In genomic region chr9:136610426-136610825, GRCh38 we compare ENCODE assay signal across 18 cellular contexts. TPM values are rescaled to one million over a fixed set of nuclear protein-coding genes. Genes with fewer than 3 reads are reported as not detected.
A peak's percentile ranks its signal among the peaks of the same experiment; 100 is the strongest.
DNase-seq lines count a peak whose midpoint lies in the region; ATAC-seq, FAIRE-seq and TF ChIP-seq lines count a peak whose summit lies in the region.
"Had no signal": no experiment of that assay in that cellular context is flagged by ENCODE, and none has a peak within 500 bp of the region (broad histone marks: within the 10 kb centered on the region; RNA-seq: fewer than 3 reads in every experiment).

No MANE protein-coding gene starts in this region.

- 83 to 84% methylated on average over 14 of the region's 14 CpGs for WGBS in pancreas, 2 donors

- H3K36me3 ChIP-seq in BLaER1 treated with 17β-estradiol and CSF1 and Interleukin-3, amounts not matched to agents 10 nM and 100 nM: no peaks in the 10 kb centered on the region
- H3K36me3 ChIP-seq in neural progenitor cell (no peaks in the 10 kb centered on the region), pancreas (no peaks in the 10 kb centered on the region), kidney (ENCODE audit: control insufficient read depth in 1 of 2, insufficient read depth in 2 of 2, low read length in 2 of 2) (no peaks in the 10 kb centered on the region)
- H3K36me3 ChIP-seq: HAP-1, Peyer's patch had no signal

- intact Hi-C loops in left colon (cut with DNase I, micrococcal nuclease): no loop called here
- intact Hi-C loops in pancreas (cut with DNase I): no loop called here
- intact Hi-C loops in kidney (cut with DNase I): no loop called here

- H3K9me3 Mint-ChIP-seq in neural progenitor cell: no peaks in the 10 kb centered on the region

- H3K4me1 ChIP-seq in BLaER1 treated with 17β-estradiol and CSF1 and Interleukin-3, amounts not matched to agents 10 nM and 100 nM: peaks cover 31 to 64% (median 53%) of the 10 kb centered on the region in 10 experiments
- peaks cover 30% of the 10 kb centered on the region for H3K4me1 ChIP-seq in neural progenitor cell
- peaks cover 0 to 1% (median 0%) of the 10 kb centered on the region in 3 donors for H3K4me1 ChIP-seq in pancreas
- H3K4me1 ChIP-seq in kidney (ENCODE audit: control insufficient read depth in 1 of 2, insufficient read depth in 1 of 2, low read depth in 1 of 2, low read length in 2 of 2): peaks cover 0 to 2% of the 10 kb centered on the region in 2 donors
- H3K4me1 ChIP-seq: HAP-1 had no signal

- FAIRE-seq in pancreas (lab: Jason Lieb, UNC) (no peak), kidney (lab: Jason Lieb, UNC) (no peak)
- FAIRE-seq: HTR-8/SVneo had no signal

- H3K4me2 ChIP-seq in BLaER1 treated with 17β-estradiol and CSF1 and Interleukin-3, amounts not matched to agents 10 nM and 100 nM: peak overlapping the region in 6 of 11 experiments; percentile 30 to 70 (median 40); a peak in 8 of 22 replicates
- H3K4me2 ChIP-seq in neural progenitor cell: no peak overlapping the region

- H3F3A ChIP-seq in neural progenitor cell (ENCODE audit: low read depth): no peaks in the 10 kb centered on the region

- no peak overlapping the region for H3K9ac ChIP-seq in BLaER1 treated with 17β-estradiol and CSF1 and Interleukin-3, amounts not matched to agents 10 nM and 100 nM
- H3K9ac ChIP-seq in neural progenitor cell: no peak overlapping the region
- no peak overlapping the region for H3K9ac ChIP-seq in kidney (ENCODE audit: low read length in 2 of 2)

- no peak overlapping the region for H3K4me3 ChIP-seq in BLaER1 treated with 17β-estradiol and CSF1 and Interleukin-3, amounts not matched to agents 10 nM and 100 nM
- H3K4me3 ChIP-seq in neural progenitor cell (no peak overlapping the region), pancreas (no peak overlapping the region), kidney (ENCODE audit: low read length in 2 of 2) (no peak overlapping the region)
- H3K4me3 ChIP-seq: HAP-1, Peyer's patch, SK-N-MC had no signal

- peak; percentile 83 for DNase-seq in HuH-7.5 (ENCODE audit: low spot score)
- no peak for DNase-seq in left colon
- no peak for DNase-seq in neural progenitor cell (ENCODE audit: low spot score)
- DNase-seq in pancreas: no peak
- DNase-seq in GM13976 (ENCODE audit: low spot score): no peak
- no peak for DNase-seq in kidney
- DNase-seq: Caco-2, DMS153, KBM-7, NCI-H1436, NCI-H2029, Peyer's patch, Right ventricle myocardium superior had no signal

- H4K20me1 ChIP-seq in BLaER1 treated with 17β-estradiol and CSF1 and Interleukin-3, amounts not matched to agents 10 nM and 100 nM: peaks cover 0 to 10% (median 0%) of the 10 kb centered on the region in 11 experiments; a peak in 1 of 22 replicates
- no peaks in the 10 kb centered on the region for H4K20me1 ChIP-seq in neural progenitor cell (ENCODE audit: low read depth)

- H3K27ac ChIP-seq in BLaER1 treated with 17β-estradiol and CSF1 and Interleukin-3, amounts not matched to agents 10 nM and 100 nM: no peak overlapping the region
- H3K27ac ChIP-seq in neural progenitor cell (no peak overlapping the region), pancreas (no peak overlapping the region), kidney (ENCODE audit: low read depth in 2 of 2, low read length in 2 of 2) (no peak overlapping the region)
- H3K27ac ChIP-seq: Peyer's patch, SK-N-MC had no signal

- ATAC-seq in left colon: peak; percentile 30
- no peak for ATAC-seq in pancreas

- H3K27ac Mint-ChIP-seq in neural progenitor cell: peak overlapping the region; percentile 50
- H3K27ac Mint-ChIP-seq: CD14-positive monocyte had no signal

- in situ Hi-C loops in GM13976 (cut with MboI; ENCODE audit: low sequenced_read_pairs, unreplicated experiment): no loop called here

- peaks cover 39% of the 10 kb centered on the region for H3K4me1 Mint-ChIP-seq in neural progenitor cell

- TF ChIP-seq CTCF in neural progenitor cell (IDR thresholded peaks at IDR 0.05) (no peak), pancreas (IDR thresholded peaks at IDR 0.05) (no peak), GM13976 (IDR thresholded peaks at IDR 0.05; ENCODE audit: borderline replicate concordance, control extremely low read depth, extremely low read depth, insufficient read depth, missing control alignments) (no peak), kidney (IDR thresholded peaks at IDR 0.05; ENCODE audit: borderline replicate concordance, extremely low read depth, insufficient read depth) (no peak)

- peaks cover 0 to 5% (median 0%) of the 10 kb centered on the region in 11 experiments; a peak in 2 of 22 replicates for H3K27me3 ChIP-seq in BLaER1 treated with 17β-estradiol and CSF1 and Interleukin-3, amounts not matched to agents 10 nM and 100 nM
- no peaks in the 10 kb centered on the region for H3K27me3 ChIP-seq in neural progenitor cell
- no peaks in the 10 kb centered on the region for H3K27me3 ChIP-seq in pancreas
- H3K27me3 ChIP-seq: Peyer's patch had no signal

- H3K4me3 Mint-ChIP-seq in neural progenitor cell: no peak overlapping the region
- H3K4me3 Mint-ChIP-seq: CD14-positive monocyte had no signal

- no peak overlapping the region for H2AFZ ChIP-seq in neural progenitor cell (replicated peaks)

- no peaks in the 10 kb centered on the region for H3K9me3 ChIP-seq in BLaER1 treated with 17β-estradiol and CSF1 and Interleukin-3, amounts not matched to agents 10 nM and 100 nM (replicated peaks in 1 of 11)
- H3K9me3 ChIP-seq in neural progenitor cell (ENCODE audit: low read depth) (no peaks in the 10 kb centered on the region), pancreas (no peaks in the 10 kb centered on the region), kidney (ENCODE audit: control insufficient read depth in 1 of 2, low read length in 2 of 2) (no peaks in the 10 kb centered on the region)
- H3K9me3 ChIP-seq: Caco-2, HAP-1, Peyer's patch had no signal

- peaks cover 7% of the 10 kb centered on the region for H3K27me3 Mint-ChIP-seq in neural progenitor cell (ENCODE audit: insufficient read depth, low read depth)

- no peaks in the 10 kb centered on the region for H3K79me2 ChIP-seq in neural progenitor cell (ENCODE audit: low read depth)

- H3K36me3 Mint-ChIP-seq in neural progenitor cell: no peaks in the 10 kb centered on the region

RNA-seq across cellular contexts. Expression of gene EGFL7, which starts 52.3 kb away (rescaled TPM):
- total RNA-seq in left colon (10 to 100 TPM; 14.3 to 17.2 TPM), neural progenitor cell (ENCODE audit: low replicate concordance) (16.5 and 47.4 TPM in 2 replicates), pancreas (10 to 100 TPM in 5 of 6 donors, 1 to 10 TPM in 1; 8.6 to 21.2 (median 13.1) TPM), kidney (140 TPM)
- polyA plus RNA-seq in pancreas (100 to 1,000 TPM; 111 to 134 TPM), kidney (ENCODE audit: insufficient read depth, low read depth, low replicate concordance) (137 TPM)
